ENCODE assay signal across 15 cellular contexts in the genomic region with DNA sequence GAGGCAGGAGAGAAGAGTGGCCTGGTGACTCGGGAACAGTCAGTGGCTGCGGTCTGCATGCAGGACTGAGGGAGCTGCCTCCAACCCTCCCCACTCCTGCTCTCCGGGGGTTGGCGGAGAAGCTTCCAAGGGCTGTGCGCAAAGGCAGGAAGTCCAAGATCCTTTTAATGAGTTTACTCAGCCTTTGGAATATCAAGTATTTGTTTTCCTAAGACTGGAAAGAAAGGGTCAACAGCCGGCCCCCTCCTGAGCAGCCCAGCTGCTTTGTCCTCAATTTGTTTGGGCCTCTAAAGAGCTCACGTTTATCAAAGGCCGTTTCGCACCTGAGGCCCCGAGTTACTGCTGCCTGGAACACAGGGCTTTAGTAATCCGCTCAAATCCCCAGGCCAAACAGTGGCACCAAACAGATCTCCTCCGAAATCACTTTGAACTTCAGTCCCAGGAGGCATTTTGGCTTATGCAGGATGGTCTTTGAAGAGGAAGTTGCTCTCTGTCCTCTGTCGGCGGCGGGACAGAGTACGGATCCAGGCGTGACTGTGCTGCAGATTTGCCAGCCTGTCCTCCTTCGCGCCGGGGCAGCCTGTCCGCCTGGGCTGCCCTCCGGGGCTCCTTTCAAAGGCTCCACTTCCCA.
DNase-seq lines count a peak whose midpoint lies in the region; ATAC-seq, FAIRE-seq and TF ChIP-seq lines count a peak whose summit lies in the region.
"Had no signal": no experiment of that assay in that cellular context is flagged by ENCODE, and none has a peak within 500 bp of the region (broad histone marks: within the 10 kb centered on the region; RNA-seq: fewer than 3 reads in every experiment).

No MANE protein-coding gene starts in this region.

- in situ Hi-C loops in G401 (cut with HindIII; ENCODE audit: low sequenced_read_pairs): no loop called here

- no peak overlapping the region for H2BK20ac ChIP-seq in H1 (ENCODE audit: low read length)

- H4K91ac ChIP-seq in H1 (replicated peaks; ENCODE audit: insufficient read length, low read length): no peak overlapping the region

- peak overlapping the region in 1 of 4 experiments; percentile 27; a peak in 4 of 8 replicates for H3K4me3 ChIP-seq in H1 (ENCODE audit: extremely low read depth in 1 of 4, insufficient read depth in 2 of 4, low read depth in 3 of 4, low read length in 4 of 4)
- H3K4me3 ChIP-seq in neural progenitor cell: no peak overlapping the region
- H3K4me3 ChIP-seq: right atrium auricular region, uterus had no signal

- peaks cover 0 to 13% (median 5%) of the 10 kb centered on the region in 4 experiments; a peak in 5 of 7 replicates for H3K4me1 ChIP-seq in H1 (replicated peaks in 1 of 4; ENCODE audit: control insufficient read depth in 3 of 4, insufficient read depth in 4 of 4, low read length in 3 of 4)
- H3K4me1 ChIP-seq in neural progenitor cell: peaks cover 12% of the 10 kb centered on the region
- H3K4me1 ChIP-seq: right atrium auricular region, uterus had no signal

- TF ChIP-seq POLR2A in H1 (IDR thresholded peaks at IDR 0.05; ENCODE audit: control extremely low read depth in 1 of 2, low read depth in 2 of 2, low read length in 2 of 2): no peak

- H3K18ac ChIP-seq in H1 (ENCODE audit: extremely low read depth, low read length): no peak overlapping the region; the same call in 1 of the 2 replicates

- TF ChIP-seq EP300 in H1 (IDR thresholded peaks at IDR 0.05; ENCODE audit: borderline replicate concordance in 1 of 2, low read depth in 2 of 2, low read length in 2 of 2): no peak

- ATAC-seq in GM19324 (IDR thresholded peaks at IDR 0.05; ENCODE audit: low FRiP score, unreplicated experiment) (no peak), left cardiac atrium (no peak)

- H3K23ac ChIP-seq in H1 (ENCODE audit: insufficient read length): no peak overlapping the region

- H2BK12ac ChIP-seq in H1 (ENCODE audit: low read depth, low read length): 0 out of 2 replicates have a peak overlapping the region, but pooled peaks have one; percentile 43

- peak overlapping the region; percentile 4 for H3K4ac ChIP-seq in H1 (replicated peaks; ENCODE audit: insufficient read length, low read depth, low read length)

- FAIRE-seq in H1 (lab: Jason Lieb, UNC) (no peak), frontal cortex (lab: Jason Lieb, UNC) (no peak)
- FAIRE-seq: TTC549 had no signal

- no peak overlapping the region for H2AK5ac ChIP-seq in H1 (ENCODE audit: low read depth, low read length)

- H3K4me1 Mint-ChIP-seq in neural progenitor cell: peaks cover 47% of the 10 kb centered on the region

- H3K9ac ChIP-seq in H1 (replicated peaks in 1 of 4; ENCODE audit: extremely low read depth in 1 of 4, low read depth in 3 of 4, low read length in 3 of 4) (no peak overlapping the region), neural progenitor cell (no peak overlapping the region)

- H3K4me2 ChIP-seq in H1 (ENCODE audit: insufficient read depth in 1 of 2, low read depth in 2 of 2, low read length in 2 of 2) (peak overlapping the region; percentile 41 to 54), neural progenitor cell (peak overlapping the region; percentile 61)

- peaks cover 21% of the 10 kb centered on the region for H3K27me3 Mint-ChIP-seq in neural progenitor cell (ENCODE audit: insufficient read depth, low read depth)

- CTCF ChIA-PET in H1 (lab: Charles Lee; ENCODE audit: partially characterized antibody): interaction anchor here (0.8 to 6.3 kb wide), 14 partner anchors 13 to 291 kb away, joined by 3 to 63 read pairs (median 3); no protein-coding TSS in a partner anchor

- H3K79me2 ChIP-seq in H1 (ENCODE audit: control insufficient read depth in 1 of 2, insufficient read depth in 2 of 2, low read length in 2 of 2) (no peaks in the 10 kb centered on the region), neural progenitor cell (ENCODE audit: low read depth) (no peaks in the 10 kb centered on the region)

- no peaks in the 10 kb centered on the region for H3K79me1 ChIP-seq in H1 (ENCODE audit: low read depth, low read length)

- H4K8ac ChIP-seq in H1 (ENCODE audit: extremely low read depth, insufficient read depth, low read length): 0 out of 2 replicates have a peak overlapping the region, but pooled peaks have one; percentile 42

- peaks cover 9 to 17% of the 10 kb centered on the region in 2 experiments for H4K20me1 ChIP-seq in H1 (replicated peaks in 1 of 2; ENCODE audit: control insufficient read depth in 1 of 2, insufficient read depth in 2 of 2, low read length in 2 of 2)
- peaks cover 38% of the 10 kb centered on the region for H4K20me1 ChIP-seq in neural progenitor cell (ENCODE audit: low read depth)

- H2BK120ac ChIP-seq in H1 (replicated peaks; ENCODE audit: low read depth, low read length): no peak overlapping the region

- 14% methylated on average over 22 of the region's 22 CpGs; no CpG with 5 or more reads in 1 of the 2 experiments for WGBS in H1 (ENCODE audit: extremely low coverage in 1 of 2, insufficient coverage in 1 of 2, insufficient read length in 1 of 2, insufficient replicate concordance in 2 of 2, low coverage in 1 of 2, low lambda C conversion rate in 2 of 2, missing lambda C conversion rate in 1 of 2), 2 experiments

- no peaks in the 10 kb centered on the region for H3K9me3 ChIP-seq in H1 (ENCODE audit: insufficient read depth in 2 of 2, low read depth in 1 of 2, low read length in 1 of 2)
- H3K9me3 ChIP-seq in neural progenitor cell (ENCODE audit: low read depth): no peaks in the 10 kb centered on the region
- H3K9me3 ChIP-seq: right atrium auricular region, uterus had no signal

- no peak overlapping the region for H2BK5ac ChIP-seq in H1 (ENCODE audit: low read depth, low read length)

- H3K27ac Mint-ChIP-seq in neural progenitor cell: peak overlapping the region; percentile 93

- H3K23me2 ChIP-seq in H1 (ENCODE audit: low read depth, low read length): peaks cover 2% of the 10 kb centered on the region

- POLR2A ChIA-PET in H1 (lab: Charles Lee; ENCODE audit: partially characterized antibody): interaction anchor here (2.1 kb wide), 1 partner anchor 118 kb away, joined by 5 read pairs; no protein-coding TSS in a partner anchor

- H3K36me3 Mint-ChIP-seq in neural progenitor cell: peaks cover 3% of the 10 kb centered on the region
- H3K36me3 Mint-ChIP-seq: brain had no signal

- no peak for TF ChIP-seq RAD21 in H1 (IDR thresholded peaks at IDR 0.05 in 1 of 2, conservative IDR thresholded peaks at IDR 0.05 in 1 of 2; ENCODE audit: low read depth in 2 of 2, low read length in 2 of 2)

- H3K36me3 ChIP-seq in H1 (ENCODE audit: control insufficient read depth in 2 of 4, insufficient read depth in 4 of 4, low read length in 3 of 4): no peaks in the 10 kb centered on the region; a peak in 1 of 8 replicates
- no peaks in the 10 kb centered on the region for H3K36me3 ChIP-seq in neural progenitor cell
- H3K36me3 ChIP-seq: right atrium auricular region, uterus had no signal

- TF ChIP-seq CTCF in H1 (IDR thresholded peaks at IDR 0.05; ENCODE audit: control extremely low read depth in 1 of 3, insufficient read depth in 1 of 3, low read depth in 1 of 3, low read length in 3 of 3): 0 out of 4 replicates have a peak, but pooled peaks of 1 of the 3 experiments have one; percentile 4
- TF ChIP-seq CTCF in neural progenitor cell (IDR thresholded peaks at IDR 0.05): no peak

- no peak overlapping the region for H3K27ac ChIP-seq in H1 (ENCODE audit: low read depth, low read length)
- no peak overlapping the region for H3K27ac ChIP-seq in neural progenitor cell
- H3K27ac ChIP-seq: right atrium auricular region, uterus had no signal

- DNase-seq in G401 (ENCODE audit: low spot score) (peak; percentile 8), NCI-H2196 (lab: John Stamatoyannopoulos, UW; ENCODE audit: unreplicated experiment) (peak; percentile 68), H1 (ENCODE audit: low read depth in 1 of 2, low spot score in 2 of 2) (peak in 1 of 2 experiments; percentile 66), neural progenitor cell (ENCODE audit: low spot score) (peak; percentile 69), midbrain (lab: John Stamatoyannopoulos, UW) (no peak), frontal cortex (ENCODE audit: low spot score in 2 of 2) (no peak), left cardiac atrium (no peak)
- DNase-seq: activated effector memory CD4-positive, alpha-beta T cell treated with anti-CD3 and anti-CD28 coated beads, Interleukin-2, amount 50 U/mL, for 16 hours; IMR-90; stimulated activated naive CD4-positive, alpha-beta T cell; uterus had no signal

- no peak overlapping the region for H3K14ac ChIP-seq in H1 (ENCODE audit: insufficient read length)

- no peak overlapping the region for H3K56ac ChIP-seq in H1 (replicated peaks; ENCODE audit: insufficient read length, low read depth, low read length)

- H2AFZ ChIP-seq in H1 (ENCODE audit: low read length): no peak overlapping the region
- H2AFZ ChIP-seq in neural progenitor cell (replicated peaks): no peak overlapping the region

- H3F3A ChIP-seq in neural progenitor cell (ENCODE audit: low read depth): peaks cover 39% of the 10 kb centered on the region

- no peak overlapping the region for H4K5ac ChIP-seq in H1 (ENCODE audit: insufficient read length, low read depth, low read length)

- H2BK15ac ChIP-seq in H1 (ENCODE audit: low read length): no peak overlapping the region

- intact Hi-C loops in left cardiac atrium (cut with DNase I): loop anchor here in 1 of 2 donors (5.0 kb wide), 1 partner anchor 292 kb away; the partner anchor contains the start of gene PIWIL1

- H3K4me3 Mint-ChIP-seq in neural progenitor cell: peak overlapping the region; percentile 76

- peaks cover 22 to 91% (median 68%) of the 10 kb centered on the region in 4 experiments for H3K27me3 ChIP-seq in H1 (replicated peaks in 1 of 4; ENCODE audit: control insufficient read depth in 3 of 4, extremely low read depth in 1 of 4, insufficient read depth in 3 of 4, low read length in 3 of 4)
- peaks cover 100% of the 10 kb centered on the region for H3K27me3 ChIP-seq in neural progenitor cell

- peaks cover 18% of the 10 kb centered on the region for H3K9me3 Mint-ChIP-seq in neural progenitor cell

TF ChIP-seq in H1, 55 proteins besides CTCF, POLR2A, EP300 and RAD21 (continues in another document):
- TF ChIP-seq CHD1 (IDR thresholded peaks at IDR 0.05; ENCODE audit: low read depth, low read length) (no peak), KDM4A (IDR thresholded peaks at IDR 0.05; ENCODE audit: low read depth, low read length, severe bottlenecking) (peak; percentile 16), SP2 (IDR thresholded peaks at IDR 0.05; ENCODE audit: low read length) (no peak), CEBPB (IDR thresholded peaks at IDR 0.05; ENCODE audit: low read depth, low read length) (no peak), SP4 (IDR thresholded peaks at IDR 0.05; ENCODE audit: low read length) (no peak), MAX (IDR thresholded peaks at IDR 0.05) (peak; percentile 23; the same call in 1 of the 2 replicates), ZNF274 (IDR thresholded peaks at IDR 0.05; ENCODE audit: borderline replicate concordance, extremely low read depth, low read length) (no peak), GABPA (IDR thresholded peaks at IDR 0.05; ENCODE audit: borderline replicate concordance, insufficient read depth, low read length) (0 out of 2 replicates have a peak, but pooled peaks have one; percentile 29), POU5F1 (IDR thresholded peaks at IDR 0.05; ENCODE audit: low read depth, low read length) (no peak)

Comparison
In these comparisons a context has a peak if more than half of its experiments do, and no peak if none do; other contexts are left out.
1. DNase-seq: peak in G401 (single experiment), NCI-H2196 (single experiment) and neural progenitor cell (single experiment); none in midbrain (single experiment), frontal cortex (0 of 2) and left cardiac atrium (single experiment).